Comparison of ENCODE assay signal across 20 cellular contexts in genomic region chr1:43309626-43310025, GRCh38. TPM values are rescaled to one million over a fixed set of nuclear protein-coding genes. Genes with fewer than 3 reads are reported as not detected.
"Had no signal": no experiment of that assay in that cellular context is flagged by ENCODE, and none has a peak within 500 bp of the region (broad histone marks: within the 10 kb centered on the region; RNA-seq: fewer than 3 reads in every experiment).

No MANE protein-coding gene starts in this region.

- H3K27ac Mint-ChIP-seq: activated naive CD8-positive, alpha-beta T cell treated with anti-CD3 and anti-CD28 coated beads for 36 hours; endodermal cell; natural killer cell; stimulated activated naive CD8-positive, alpha-beta T cell treated with anti-CD3 and anti-CD28 coated beads, Interleukin-15, Interleukin-2, amounts not matched to agents 100 ng/mL and 50 ng/mL, for 24 hours had no signal

- H3K27me3 Mint-ChIP-seq: activated naive CD8-positive, alpha-beta T cell treated with anti-CD3 and anti-CD28 coated beads for 36 hours; stimulated activated naive CD8-positive, alpha-beta T cell treated with anti-CD3 and anti-CD28 coated beads, Interleukin-15, Interleukin-2, amounts not matched to agents 100 ng/mL and 50 ng/mL, for 24 hours had no signal

- H3K27me3 ChIP-seq: breast epithelium had no signal

- H3K9me3 Mint-ChIP-seq: activated naive CD8-positive, alpha-beta T cell treated with anti-CD3 and anti-CD28 coated beads for 36 hours; activated T-cell treated with anti-CD3 and anti-CD28 coated beads, Interleukin-2, amount 50 U/mL, for 4 hours; endodermal cell; natural killer cell; stimulated activated naive CD8-positive, alpha-beta T cell treated with anti-CD3 and anti-CD28 coated beads, Interleukin-15, Interleukin-2, amounts not matched to agents 100 ng/mL and 50 ng/mL, for 24 hours had no signal

- DNase-seq: activated CD4-positive, alpha-beta T cell treated with anti-CD3 and anti-CD28 coated beads, Interleukin-2, amount 50 U/mL, for 4 hours; activated gamma-delta T cell; activated naive CD8-positive, alpha-beta T cell treated with anti-CD3 and anti-CD28 coated beads for 36 hours; activated T-cell treated with anti-CD3 and anti-CD28 coated beads, Interleukin-2, amount 50 U/mL, for 4 hours; dermis blood vessel endothelial cell; endodermal cell; hypothalamus; natural killer cell; stimulated activated CD4-positive, alpha-beta T cell treated with anti-CD3 and anti-CD28 coated beads, Interleukin-4, amount 100 ng/mL, for 1 hour; stimulated activated CD8-positive, alpha-beta memory T cell treated with anti-CD3 and anti-CD28 coated beads, Interleukin-4, amount 100 ng/mL, for 48 hours had no signal

- H3K4me3 ChIP-seq: breast epithelium, thoracic aorta had no signal

- H3K4me3 Mint-ChIP-seq: activated naive CD8-positive, alpha-beta T cell treated with anti-CD3 and anti-CD28 coated beads for 36 hours; activated T-cell treated with anti-CD3 and anti-CD28 coated beads, Interleukin-2, amount 50 U/mL, for 4 hours; endodermal cell; natural killer cell; stimulated activated naive CD8-positive, alpha-beta T cell treated with anti-CD3 and anti-CD28 coated beads, Interleukin-15, Interleukin-2, amounts not matched to agents 100 ng/mL and 50 ng/mL, for 24 hours had no signal

- ATAC-seq: activated T-cell treated with anti-CD3 and anti-CD28 coated beads, Interleukin-2, amount 50 U/mL, for 4 hours; natural killer cell had no signal

- H3K36me3 ChIP-seq: breast epithelium, thoracic aorta had no signal

- H3K4me1 Mint-ChIP-seq: activated naive CD8-positive, alpha-beta T cell treated with anti-CD3 and anti-CD28 coated beads for 36 hours; natural killer cell had no signal

- H3K4me1 ChIP-seq: breast epithelium had no signal

- H3K36me3 Mint-ChIP-seq: activated naive CD8-positive, alpha-beta T cell treated with anti-CD3 and anti-CD28 coated beads for 36 hours; natural killer cell had no signal

- H3K9me3 ChIP-seq: breast epithelium, thoracic aorta had no signal

- H3K27ac ChIP-seq: breast epithelium, thoracic aorta had no signal

RNA-seq across cellular contexts. Expression of gene C1orf210, which starts 24.2 kb away (rescaled TPM):
- total RNA-seq: activated naive CD8-positive, alpha-beta T cell treated with anti-CD3 and anti-CD28 coated beads for 36 hours; activated T-cell treated with anti-CD3 and anti-CD28 coated beads, Interleukin-2, amount 50 U/mL, for 4 hours; cerebellum; dermis blood vessel endothelial cell; glomerular endothelial cell; natural killer cell; omental fat pad; pulmonary artery endothelial cell; T-helper 2 cell treated with Interferon-gamma antibody and Interleukin-4, amounts not matched to agents 100 ng/mL and 5 ng/mL, for 36 hours; thoracic aorta had no signal

RNA-seq across cellular contexts. Expression of gene MPL, which starts 28.0 kb away (rescaled TPM):
- total RNA-seq: activated naive CD8-positive, alpha-beta T cell treated with anti-CD3 and anti-CD28 coated beads for 36 hours; activated T-cell treated with anti-CD3 and anti-CD28 coated beads, Interleukin-2, amount 50 U/mL, for 4 hours; breast epithelium; cerebellum; dermis blood vessel endothelial cell; glomerular endothelial cell; mucosa of gallbladder; pulmonary artery endothelial cell; T-helper 2 cell treated with Interferon-gamma antibody and Interleukin-4, amounts not matched to agents 100 ng/mL and 5 ng/mL, for 36 hours; thoracic aorta; urinary bladder had no signal

RNA-seq across cellular contexts. Expression of gene TMEM125, which starts 39.8 kb away (rescaled TPM):
- total RNA-seq: activated T-cell treated with anti-CD3 and anti-CD28 coated beads, Interleukin-2, amount 50 U/mL, for 4 hours; dermis blood vessel endothelial cell; glomerular endothelial cell; natural killer cell; pulmonary artery endothelial cell; T-helper 2 cell treated with Interferon-gamma antibody and Interleukin-4, amounts not matched to agents 100 ng/mL and 5 ng/mL, for 36 hours had no signal
